In genomic region chr22:24178502-24179440, GRCh38 we compare ENCODE assay signal across 12 cellular contexts. TPM values are rescaled to one million over a fixed set of nuclear protein-coding genes. Genes with fewer than 3 reads are reported as not detected.
DNase-seq lines count a peak whose midpoint lies in the region; ATAC-seq and TF ChIP-seq lines count a peak whose summit lies in the region.
"Had no signal": no experiment of that assay in that cellular context is flagged by ENCODE, and none has a peak within 500 bp of the region (broad histone marks: within the 10 kb centered on the region; RNA-seq: fewer than 3 reads in every experiment).

No MANE protein-coding gene starts in this region.

- ATAC-seq in CD4-positive, alpha-beta T cell (ENCODE audit: poor library complexity), result no peak
- no peak for ATAC-seq in HG03571 (IDR thresholded peaks at IDR 0.05; ENCODE audit: unreplicated experiment)
- ATAC-seq in left colon, result no peak
- ATAC-seq in natural killer cell, result no peak
- ATAC-seq: pancreas had no signal

- H3K27ac ChIP-seq in CD4-positive, alpha-beta T cell (ENCODE audit: low read depth, low read length), result no peak overlapping the region
- H3K27ac ChIP-seq in angular gyrus (ENCODE audit: low read depth, low read length) (peak overlapping the region; percentile 19), liver (ENCODE audit: low read depth in 1 of 2, low read length in 2 of 2) (no peak overlapping the region), spleen (no peak overlapping the region)
- H3K27ac ChIP-seq: pancreas had no signal

- H3K9me3 Mint-ChIP-seq in CD4-positive, alpha-beta T cell, result no peaks in the 10 kb centered on the region
- H3K9me3 Mint-ChIP-seq in natural killer cell, result no peaks in the 10 kb centered on the region
- H3K9me3 Mint-ChIP-seq: activated naive CD8-positive, alpha-beta T cell treated with anti-CD3 and anti-CD28 coated beads, Interleukin-2, amount 10 ng/mL, durations not matched to agents 7 days and 5 days; T-helper 1 cell treated with Interleukin-12 subunit alpha and Interleukin-12 subunit beta and Interleukin-4 antibody, amounts not matched to agents 30 μg/mL and 1 μg/mL, for 36 hours had no signal

- H3K27ac Mint-ChIP-seq in CD4-positive, alpha-beta T cell, result no peak overlapping the region
- peak overlapping the region in 1 of 2 donors; percentile 45 for H3K27ac Mint-ChIP-seq in natural killer cell
- H3K27ac Mint-ChIP-seq: activated naive CD8-positive, alpha-beta T cell treated with anti-CD3 and anti-CD28 coated beads, Interleukin-2, amount 10 ng/mL, durations not matched to agents 7 days and 5 days; T-helper 1 cell treated with Interleukin-12 subunit alpha and Interleukin-12 subunit beta and Interleukin-4 antibody, amounts not matched to agents 30 μg/mL and 1 μg/mL, for 36 hours had no signal

- POLR2A ChIA-PET in CD4-positive, alpha-beta T cell (lab: Charles Lee), result interaction anchor here (0.6 to 2.7 kb wide), 2 partner anchors 18 to 23 kb away, joined by 3 to 11 read pairs; no protein-coding TSS in a partner anchor
- POLR2A ChIA-PET in HEK293T (lab: Yijun Ruan, JAX), result no interaction called here

- H3K9me3 ChIP-seq in CD4-positive, alpha-beta T cell (ENCODE audit: control insufficient read depth, low read length), result no peaks in the 10 kb centered on the region
- H3K9me3 ChIP-seq in liver (ENCODE audit: control insufficient read depth in 4 of 4, low read length in 3 of 4) (no peaks in the 10 kb centered on the region), spleen (no peaks in the 10 kb centered on the region)
- H3K9me3 ChIP-seq: pancreas had no signal

- H3K27me3 ChIP-seq in CD4-positive, alpha-beta T cell (ENCODE audit: control insufficient read depth, insufficient read depth, low read length), result no peaks in the 10 kb centered on the region
- no peaks in the 10 kb centered on the region for H3K27me3 ChIP-seq in liver (ENCODE audit: control insufficient read depth in 4 of 4, insufficient read depth in 4 of 4, low read length in 3 of 4)
- H3K27me3 ChIP-seq in spleen (replicated peaks in 1 of 7), result no peaks in the 10 kb centered on the region
- H3K27me3 ChIP-seq: pancreas had no signal

- H3K9ac ChIP-seq in liver (ENCODE audit: low read depth in 1 of 2, low read length in 2 of 2), result no peak overlapping the region

- H3K36me3 Mint-ChIP-seq in CD4-positive, alpha-beta T cell (ENCODE audit: low read depth), result peaks cover 25% of the 10 kb centered on the region
- H3K36me3 Mint-ChIP-seq in natural killer cell, result no peaks in the 10 kb centered on the region

- TF ChIP-seq POLR2A in spleen (IDR thresholded peaks at IDR 0.05), result no peak

- H3K4me3 ChIP-seq in liver (ENCODE audit: low read depth in 1 of 3, low read length in 3 of 3) (no peak overlapping the region), spleen (no peak overlapping the region)
- H3K4me3 ChIP-seq: pancreas had no signal

- H3K4me1 ChIP-seq in liver (ENCODE audit: control insufficient read depth in 4 of 4, insufficient read depth in 4 of 4, low read length in 3 of 4) (peaks cover 0 to 14% (median 6%) of the 10 kb centered on the region in 4 donors), spleen (peaks cover 0 to 31% (median 6%) of the 10 kb centered on the region in 6 donors)
- H3K4me1 ChIP-seq: pancreas had no signal

- no peak for TF ChIP-seq RAD21 in liver (IDR thresholded peaks at IDR 0.05)

- CTCF ChIA-PET in CD4-positive, alpha-beta T cell (lab: Charles Lee), result interaction anchor here (1.4 kb wide), 1 partner anchor 24 kb away, joined by 4 read pairs; no protein-coding TSS in a partner anchor
- CTCF ChIA-PET in HEK293T (lab: Yijun Ruan, JAX), result interaction anchor here (0.8 to 1.1 kb wide), 3 partner anchors 11 to 69 kb away, joined by 3 to 7 read pairs (median 4); no protein-coding TSS in a partner anchor

- H3K27me3 Mint-ChIP-seq in CD4-positive, alpha-beta T cell, result no peaks in the 10 kb centered on the region
- H3K27me3 Mint-ChIP-seq in natural killer cell (ENCODE audit: low read depth in 2 of 2), result no peaks in the 10 kb centered on the region
- H3K27me3 Mint-ChIP-seq: activated naive CD8-positive, alpha-beta T cell treated with anti-CD3 and anti-CD28 coated beads, Interleukin-2, amount 10 ng/mL, durations not matched to agents 7 days and 5 days had no signal

- 93% methylated on average over 21 of the region's 21 CpGs for WGBS in liver
- 85 to 91% (median 90%) methylated on average over 21 of the region's 21 CpGs for WGBS in spleen, 5 donors

- H3K36me3 ChIP-seq in liver (ENCODE audit: control insufficient read depth in 4 of 4, insufficient read depth in 3 of 4, low read depth in 1 of 4, low read length in 3 of 4) (peaks cover 0 to 13% (median 4%) of the 10 kb centered on the region in 4 donors), spleen (peaks cover 0 to 66% (median 48%) of the 10 kb centered on the region in 6 donors)
- H3K36me3 ChIP-seq: pancreas had no signal

- no peak overlapping the region for H3K4me3 Mint-ChIP-seq in CD4-positive, alpha-beta T cell
- H3K4me3 Mint-ChIP-seq in natural killer cell, result no peak overlapping the region
- H3K4me3 Mint-ChIP-seq: activated naive CD8-positive, alpha-beta T cell treated with anti-CD3 and anti-CD28 coated beads, Interleukin-2, amount 10 ng/mL, durations not matched to agents 7 days and 5 days; T-helper 1 cell treated with Interleukin-12 subunit alpha and Interleukin-12 subunit beta and Interleukin-4 antibody, amounts not matched to agents 30 μg/mL and 1 μg/mL, for 36 hours had no signal

- intact Hi-C loops in CD4-positive, alpha-beta T cell (cut with DNase I, micrococcal nuclease), result no loop called here
- intact Hi-C loops in spleen (cut with DNase I; ENCODE audit: low total_unique reads), result no loop called here
- intact Hi-C loops in left colon (cut with DNase I, micrococcal nuclease), result no loop called here
- intact Hi-C loops in natural killer cell (cut with micrococcal nuclease), result no loop called here

- no peaks in the 10 kb centered on the region for H3K4me1 Mint-ChIP-seq in CD4-positive, alpha-beta T cell (ENCODE audit: low read depth)
- H3K4me1 Mint-ChIP-seq in natural killer cell, result peaks cover 0 to 12% of the 10 kb centered on the region in 2 donors
- H3K4me1 Mint-ChIP-seq: activated naive CD8-positive, alpha-beta T cell treated with anti-CD3 and anti-CD28 coated beads, Interleukin-2, amount 10 ng/mL, durations not matched to agents 7 days and 5 days had no signal

- DNase-seq in CD4-positive, alpha-beta T cell, result no peak
- DNase-seq in HEK293T (ENCODE audit: extremely low spot score), result peak; percentile 60
- DNase-seq in spleen, result no peak
- no peak for DNase-seq in left colon
- no peak for DNase-seq in natural killer cell
- DNase-seq: activated naive CD8-positive, alpha-beta T cell treated with anti-CD3 and anti-CD28 coated beads, Interleukin-2, amount 10 ng/mL, durations not matched to agents 7 days and 5 days; NCI-H1105 had no signal

- TF ChIP-seq CTCF in CD4-positive, alpha-beta T cell (IDR thresholded peaks at IDR 0.05), result peak; percentile 21
- TF ChIP-seq CTCF in liver (IDR thresholded peaks at IDR 0.05; ENCODE audit: low read depth, low read length, missing input control) (peak; percentile 11), spleen (IDR thresholded peaks at IDR 0.05 in 8 of 11, conservative IDR thresholded peaks at IDR 0.05 in 3 of 11) (peak in 1 of 11 experiments; percentile 15), natural killer cell (IDR thresholded peaks at IDR 0.05) (no peak)

TF ChIP-seq in HEK293T, 16 proteins besides CTCF, POLR2A, EP300 and RAD21:
- no peak for TF ChIP-seq HDGF (IDR thresholded peaks at IDR 0.05; ENCODE audit: borderline replicate concordance)
- TF ChIP-seq CTBP1 (IDR thresholded peaks at IDR 0.05; ENCODE audit: borderline replicate concordance), result no peak
- no peak for TF ChIP-seq FOXA1 (IDR thresholded peaks at IDR 0.05)

TF ChIP-seq in liver, 16 proteins besides CTCF, POLR2A, EP300 and RAD21 (continues in another document):
- TF ChIP-seq EGR1 (IDR thresholded peaks at IDR 0.05; ENCODE audit: low read depth in 2 of 2), result no peak
- TF ChIP-seq HNF4A (conservative IDR thresholded peaks at IDR 0.05), result no peak
- TF ChIP-seq FOXA1 (IDR thresholded peaks at IDR 0.05), result no peak
- TF ChIP-seq HNF4G (IDR thresholded peaks at IDR 0.05), result no peak
- no peak for TF ChIP-seq RXRA (IDR thresholded peaks at IDR 0.05)
- TF ChIP-seq ATF3 (IDR thresholded peaks at IDR 0.05), result no peak
- no peak for TF ChIP-seq JUND (IDR thresholded peaks at IDR 0.05)
- TF ChIP-seq SP1 (IDR thresholded peaks at IDR 0.05), result no peak
- no peak for TF ChIP-seq TAF1 (conservative IDR thresholded peaks at IDR 0.05)
- TF ChIP-seq, protein P1, sequence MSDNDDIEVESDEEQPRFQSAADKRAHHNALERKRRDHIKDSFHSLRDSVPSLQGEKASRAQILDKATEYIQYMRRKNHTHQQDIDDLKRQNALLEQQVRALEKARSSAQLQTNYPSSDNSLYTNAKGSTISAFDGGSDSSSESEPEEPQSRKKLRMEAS (IDR thresholded peaks at IDR 0.05), result no peak
- TF ChIP-seq, protein P2, sequence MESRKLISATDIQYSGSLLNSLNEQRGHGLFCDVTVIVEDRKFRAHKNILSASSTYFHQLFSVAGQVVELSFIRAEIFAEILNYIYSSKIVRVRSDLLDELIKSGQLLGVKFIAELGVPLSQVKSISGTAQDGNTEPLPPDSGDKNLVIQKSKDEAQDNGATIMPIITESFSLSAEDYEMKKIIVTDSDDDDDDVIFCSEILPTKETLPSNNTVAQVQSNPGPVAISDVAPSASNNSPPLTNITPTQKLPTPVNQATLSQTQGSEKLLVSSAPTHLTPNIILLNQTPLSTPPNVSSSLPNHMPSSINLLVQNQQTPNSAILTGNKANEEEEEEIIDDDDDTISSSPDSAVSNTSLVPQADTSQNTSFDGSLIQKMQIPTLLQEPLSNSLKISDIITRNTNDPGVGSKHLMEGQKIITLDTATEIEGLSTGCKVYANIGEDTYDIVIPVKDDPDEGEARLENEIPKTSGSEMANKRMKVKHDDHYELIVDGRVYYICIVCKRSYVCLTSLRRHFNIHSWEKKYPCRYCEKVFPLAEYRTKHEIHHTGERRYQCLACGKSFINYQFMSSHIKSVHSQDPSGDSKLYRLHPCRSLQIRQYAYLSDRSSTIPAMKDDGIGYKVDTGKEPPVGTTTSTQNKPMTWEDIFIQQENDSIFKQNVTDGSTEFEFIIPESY (IDR thresholded peaks at IDR 0.05), result no peak
- no peak for TF ChIP-seq NR2F2 (IDR thresholded peaks at IDR 0.05)

RNA-seq across cellular contexts. Expression of gene SUSD2, which starts 2.5 kb away (rescaled TPM):
- total RNA-seq in CD4-positive, alpha-beta T cell, result 1 to 10 TPM in 1 of 2 experiments, under 1 TPM in 1; 0.80 to 1.5 TPM
- total RNA-seq in liver (under 1 TPM; 0.14 to 0.75 TPM), spleen (1 to 10 TPM; 1.4 to 9.0 (median 3.2) TPM), left colon (1 to 10 TPM; 1.9 to 2.7 TPM), natural killer cell (1 to 10 TPM in 2 of 3 donors, under 1 TPM in 1; 0.75 to 1.7 (median 1.5) TPM)
- polyA plus RNA-seq in liver (1 to 10 TPM in 1 of 2 donors, under 1 TPM in 1; 0.28 to 2.5 TPM), spleen (1 to 10 TPM; 2.2 to 4.0 (median 3.6) TPM)
